In genomic region chr10:70080796-70081195, GRCh38 we compare ENCODE assay signal across 2 cellular contexts. TPM values are rescaled to one million over a fixed set of nuclear protein-coding genes. Genes with fewer than 3 reads are reported as not detected.
"Had no signal": no experiment of that assay in that cellular context is flagged by ENCODE, and none has a peak within 500 bp of the region (broad histone marks: within the 10 kb centered on the region; RNA-seq: fewer than 3 reads in every experiment).

No MANE protein-coding gene starts in this region.

RNA-seq across cellular contexts. Expression of gene MACROH2A2, which starts 28.1 kb away (rescaled TPM):
- total RNA-seq: HT-29, K562 had no signal
